17 cellular contexts compared by ENCODE assay signal in the genomic region with DNA sequence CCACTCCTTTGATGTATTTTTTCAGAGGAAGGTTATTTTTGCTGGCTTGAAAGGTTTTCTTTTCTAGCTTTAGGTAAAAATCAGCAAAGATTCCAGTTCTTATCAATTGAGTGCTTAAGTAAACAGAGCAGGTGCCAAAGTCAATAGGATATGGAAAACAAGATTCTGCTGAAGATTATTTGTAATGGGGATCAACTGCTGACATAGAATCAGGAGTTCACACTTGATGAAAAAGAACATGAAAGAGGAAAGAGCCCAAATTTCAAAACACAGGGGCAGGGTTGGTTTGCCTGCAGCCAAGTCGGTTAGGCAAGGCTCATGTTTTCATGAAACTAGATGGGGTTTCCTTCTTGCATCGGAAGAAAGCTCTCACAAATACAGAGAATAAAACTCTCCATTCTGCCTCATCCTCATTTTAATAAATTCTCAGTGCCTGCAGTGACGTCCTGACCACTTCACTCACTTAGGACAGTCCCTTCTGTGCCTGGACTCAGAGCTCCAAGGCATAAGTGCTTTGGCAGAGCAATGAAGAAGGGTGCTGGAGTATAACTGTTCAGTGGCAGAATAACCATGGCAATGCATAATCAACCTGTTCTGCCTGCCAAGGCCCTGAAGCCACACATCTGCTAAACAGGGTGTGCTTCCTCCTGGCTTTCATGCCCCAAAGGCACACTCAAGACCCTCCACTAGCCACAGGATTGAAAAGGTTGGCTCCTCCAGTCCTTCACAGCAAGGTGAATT.
DNase-seq lines count a peak whose midpoint lies in the region; ATAC-seq and TF ChIP-seq lines count a peak whose summit lies in the region.
"Had no signal": no experiment of that assay in that cellular context is flagged by ENCODE, and none has a peak within 500 bp of the region (broad histone marks: within the 10 kb centered on the region; RNA-seq: fewer than 3 reads in every experiment).

No MANE protein-coding gene starts in this region.

- ATAC-seq in IMR-90 (ENCODE audit: low read depth) = no peak
- ATAC-seq: activated CD4-positive, alpha-beta T cell treated with anti-CD3 and anti-CD28 coated beads for 36 hours; heart left ventricle; Right ventricle myocardium inferior; stimulated activated effector memory CD8-positive, alpha-beta T cell treated with anti-CD3 and anti-CD28 coated beads, Interleukin-12 subunit alpha, Interleukin-12 subunit beta, amount 100 ng/mL, for 72 hours had no signal

- H3K18ac ChIP-seq in IMR-90 (ENCODE audit: low read depth, low read length) = no peak overlapping the region

- H3K23ac ChIP-seq in IMR-90 (ENCODE audit: low read depth, low read length) = no peak overlapping the region

- peaks cover 25% of the 10 kb centered on the region for H3K9me1 ChIP-seq in IMR-90 (ENCODE audit: insufficient read depth, low read length)

- intact Hi-C loops in IMR-90 (cut with micrococcal nuclease) = no loop called here

- DNase-seq in AML-193 (lab: John Stamatoyannopoulos, UW) = peak; percentile 15 to 37
- no peak for DNase-seq in IMR-90
- DNase-seq in choroid plexus epithelial cell (ENCODE audit: low read depth) = peak; percentile 54
- no peak for DNase-seq in AG20443 (ENCODE audit: low spot score)
- DNase-seq in GF-D8 (lab: John Stamatoyannopoulos, UW) = no peak
- DNase-seq in ACHN = no peak
- no peak for DNase-seq in A172 (ENCODE audit: low spot score)
- DNase-seq: activated CD4-positive, alpha-beta T cell treated with anti-CD3 and anti-CD28 coated beads for 36 hours; activated CD8-positive, alpha-beta memory T cell treated with anti-CD3 and anti-CD28 coated beads, Interleukin-2, amount 50 U/mL, for 4 hours; activated naive CD4-positive, alpha-beta T cell treated with anti-CD3 and anti-CD28 coated beads for 36 hours; erythroblast; heart left ventricle; MG63; NCI-H2171 had no signal

- no peak overlapping the region for H3K4me2 ChIP-seq in IMR-90 (ENCODE audit: low read depth, low read length)

- no peak overlapping the region for H2AFZ ChIP-seq in IMR-90 (replicated peaks; ENCODE audit: low read length, poor library complexity)

- H2BK15ac ChIP-seq in IMR-90 (ENCODE audit: low read depth, low read length) = no peak overlapping the region

- H4K20me1 ChIP-seq in IMR-90 (ENCODE audit: insufficient read depth, low read length) = peaks cover 19% of the 10 kb centered on the region; the same call in 1 of the 2 replicates

- no peak overlapping the region for H2BK5ac ChIP-seq in IMR-90 (ENCODE audit: low read depth, low read length, poor library complexity, severe bottlenecking)

- no peak overlapping the region for H3K14ac ChIP-seq in IMR-90 (replicated peaks; ENCODE audit: low read depth, low read length)

- 73% methylated on average over 2 of the region's 3 CpGs; no CpG with 5 or more reads in 1 of the 2 experiments for WGBS in IMR-90 (ENCODE audit: extremely low coverage in 2 of 2, insufficient read length in 1 of 2), 2 experiments

- peaks cover 17 to 53% of the 10 kb centered on the region in 2 experiments for H3K79me1 ChIP-seq in IMR-90 (ENCODE audit: low read depth in 1 of 2, low read length in 2 of 2)

- no peak for TF ChIP-seq POLR2A in IMR-90 (IDR thresholded peaks at IDR 0.05; ENCODE audit: low read depth, low read length)

- TF ChIP-seq RAD21 in IMR-90 (IDR thresholded peaks at IDR 0.05; ENCODE audit: low read length) = no peak

- H3K9me3 ChIP-seq in IMR-90 (ENCODE audit: control insufficient read depth, insufficient read depth, low read length) (no peaks in the 10 kb centered on the region), neutrophil (no peaks in the 10 kb centered on the region)
- H3K9me3 ChIP-seq: heart left ventricle, MG63 had no signal

- in situ Hi-C loops in IMR-90 (cut with MboI; ENCODE audit: low sequenced_read_pairs) = no loop called here
- in situ Hi-C loops in ACHN (cut with HindIII; ENCODE audit: low pct_ligation_motif_present, low pct_unique_long_range_greater_than_20kb, low sequenced_read_pairs) = no loop called here

- H3K27me3 ChIP-seq in IMR-90 (ENCODE audit: control insufficient read depth, insufficient read depth, low read length) (no peaks in the 10 kb centered on the region), neutrophil (no peaks in the 10 kb centered on the region)
- H3K27me3 ChIP-seq: heart left ventricle, MG63 had no signal

- no peak overlapping the region for H3K56ac ChIP-seq in IMR-90 (ENCODE audit: extremely low read depth, insufficient read depth, low read length)

- no peak overlapping the region for H3K4me3 ChIP-seq in IMR-90 (ENCODE audit: insufficient read depth, low read depth, low read length)
- H3K4me3 ChIP-seq in choroid plexus epithelial cell (ENCODE audit: low read depth, low read length) = no peak overlapping the region
- H3K4me3 ChIP-seq in neutrophil (ENCODE audit: low read depth in 1 of 2, low read length in 1 of 2) = peak overlapping the region in 1 of 2 experiments; percentile 13
- H3K4me3 ChIP-seq: heart left ventricle, MG63 had no signal

- no peak overlapping the region for H3K27ac ChIP-seq in IMR-90 (ENCODE audit: insufficient read depth, low read length)
- H3K27ac ChIP-seq in neutrophil = peak overlapping the region; percentile 83
- H3K27ac ChIP-seq: heart left ventricle had no signal

- H2BK20ac ChIP-seq in IMR-90 (ENCODE audit: low read depth, low read length) = no peak overlapping the region

- peak overlapping the region; percentile 11 for H2AK9ac ChIP-seq in IMR-90 (replicated peaks; ENCODE audit: low read depth, low read length, poor library complexity)

- H3K4ac ChIP-seq in IMR-90 (ENCODE audit: low read depth, low read length) = no peak overlapping the region; the same call in 1 of the 2 replicates

- H3K4me1 ChIP-seq in IMR-90 (ENCODE audit: control insufficient read depth, insufficient read depth, low read length) (peaks cover 19% of the 10 kb centered on the region), neutrophil (ENCODE audit: control insufficient read depth in 1 of 2, insufficient read depth in 1 of 2, low read depth in 1 of 2, low read length in 1 of 2) (peaks cover 77 to 85% of the 10 kb centered on the region in 2 experiments)

- CTCF ChIA-PET in IMR-90 (lab: Yijun Ruan, JAX) = no interaction called here

- H4K5ac ChIP-seq in IMR-90 (ENCODE audit: low read depth, low read length) = no peak overlapping the region

- no peak overlapping the region for H2AK5ac ChIP-seq in IMR-90 (ENCODE audit: low read depth, low read length)

- TF ChIP-seq CTCF in IMR-90 (conservative IDR thresholded peaks at IDR 0.05; ENCODE audit: low read depth, low read length) = no peak
- no peak for TF ChIP-seq CTCF in choroid plexus epithelial cell (conservative IDR thresholded peaks at IDR 0.05; ENCODE audit: low read depth, low read length)
- TF ChIP-seq CTCF in neutrophil (IDR thresholded peaks at IDR 0.05) = no peak

- dilution Hi-C loops in IMR-90 (cut with HindIII; ENCODE audit: low sequenced_read_pairs, unreplicated experiment) = no loop called here

- BruUV-seq in IMR-90 (replicated peaks; lab: Mats Ljungman, UMichigan) = no TSS peak

- POLR2A ChIA-PET in IMR-90 (lab: Charles Lee; ENCODE audit: unreplicated experiment) = no interaction called here

- H4K8ac ChIP-seq in IMR-90 (ENCODE audit: low read depth in 2 of 2, low read length in 2 of 2) = no peak overlapping the region

- H2BK120ac ChIP-seq in IMR-90 (ENCODE audit: low read depth, low read length) = no peak overlapping the region

- no peak overlapping the region for H4K91ac ChIP-seq in IMR-90 (ENCODE audit: insufficient read depth, low read depth, low read length)

- H3K9ac ChIP-seq in IMR-90 (ENCODE audit: low read depth, low read length) = no peak overlapping the region

- H3K36me3 ChIP-seq in IMR-90 (ENCODE audit: control insufficient read depth, insufficient read depth, low read length) (no peaks in the 10 kb centered on the region), neutrophil (no peaks in the 10 kb centered on the region)
- H3K36me3 ChIP-seq: heart left ventricle, MG63 had no signal

TF ChIP-seq in IMR-90, 13 proteins besides CTCF, POLR2A, EP300 and RAD21:
- TF ChIP-seq NFE2L2 (IDR thresholded peaks at IDR 0.05; ENCODE audit: low read depth, low read length) = no peak
- no peak for TF ChIP-seq SMC3 (IDR thresholded peaks at IDR 0.05; ENCODE audit: low read depth, low read length)
- no peak for TF ChIP-seq MAZ (IDR thresholded peaks at IDR 0.05; ENCODE audit: borderline replicate concordance, low read depth, low read length)
- no peak for TF ChIP-seq FOS (IDR thresholded peaks at IDR 0.05; ENCODE audit: low read depth, low read length)
- TF ChIP-seq MAFK (IDR thresholded peaks at IDR 0.05; ENCODE audit: low read depth, low read length) = no peak
- TF ChIP-seq MXI1 (IDR thresholded peaks at IDR 0.05; ENCODE audit: borderline replicate concordance, low read depth, low read length) = no peak
- no peak for TF ChIP-seq CHD1 (IDR thresholded peaks at IDR 0.05; ENCODE audit: low read depth, low read length)
- no peak for TF ChIP-seq CEBPB (IDR thresholded peaks at IDR 0.05; ENCODE audit: low read depth, low read length)
- no peak for TF ChIP-seq BHLHE40 (IDR thresholded peaks at IDR 0.05; ENCODE audit: low read depth, low read length)
- TF ChIP-seq, protein P1, sequence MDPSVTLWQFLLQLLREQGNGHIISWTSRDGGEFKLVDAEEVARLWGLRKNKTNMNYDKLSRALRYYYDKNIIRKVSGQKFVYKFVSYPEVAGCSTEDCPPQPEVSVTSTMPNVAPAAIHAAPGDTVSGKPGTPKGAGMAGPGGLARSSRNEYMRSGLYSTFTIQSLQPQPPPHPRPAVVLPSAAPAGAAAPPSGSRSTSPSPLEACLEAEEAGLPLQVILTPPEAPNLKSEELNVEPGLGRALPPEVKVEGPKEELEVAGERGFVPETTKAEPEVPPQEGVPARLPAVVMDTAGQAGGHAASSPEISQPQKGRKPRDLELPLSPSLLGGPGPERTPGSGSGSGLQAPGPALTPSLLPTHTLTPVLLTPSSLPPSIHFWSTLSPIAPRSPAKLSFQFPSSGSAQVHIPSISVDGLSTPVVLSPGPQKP (IDR thresholded peaks at IDR 0.05; ENCODE audit: borderline replicate concordance, low read depth, low read length) = no peak

Comparison
In these comparisons a context has a peak if more than half of its experiments do, and no peak if none do; other contexts are left out.
1. DNase-seq: peak in AML-193 (2 of 2) and choroid plexus epithelial cell (single experiment); none in IMR-90 (single experiment), AG20443 (single experiment), GF-D8 (single experiment), ACHN (single experiment) and A172 (single experiment).